2 cellular contexts compared by ENCODE assay signal in genomic region chr4:168993724-168994510, GRCh38.
TF ChIP-seq lines count a peak whose summit lies in the region.

No MANE protein-coding gene starts in this region.

TF ChIP-seq in GM23338, 12 proteins besides CTCF, POLR2A, EP300 and RAD21 (continued from another document):
- TF ChIP-seq, protein P1, sequence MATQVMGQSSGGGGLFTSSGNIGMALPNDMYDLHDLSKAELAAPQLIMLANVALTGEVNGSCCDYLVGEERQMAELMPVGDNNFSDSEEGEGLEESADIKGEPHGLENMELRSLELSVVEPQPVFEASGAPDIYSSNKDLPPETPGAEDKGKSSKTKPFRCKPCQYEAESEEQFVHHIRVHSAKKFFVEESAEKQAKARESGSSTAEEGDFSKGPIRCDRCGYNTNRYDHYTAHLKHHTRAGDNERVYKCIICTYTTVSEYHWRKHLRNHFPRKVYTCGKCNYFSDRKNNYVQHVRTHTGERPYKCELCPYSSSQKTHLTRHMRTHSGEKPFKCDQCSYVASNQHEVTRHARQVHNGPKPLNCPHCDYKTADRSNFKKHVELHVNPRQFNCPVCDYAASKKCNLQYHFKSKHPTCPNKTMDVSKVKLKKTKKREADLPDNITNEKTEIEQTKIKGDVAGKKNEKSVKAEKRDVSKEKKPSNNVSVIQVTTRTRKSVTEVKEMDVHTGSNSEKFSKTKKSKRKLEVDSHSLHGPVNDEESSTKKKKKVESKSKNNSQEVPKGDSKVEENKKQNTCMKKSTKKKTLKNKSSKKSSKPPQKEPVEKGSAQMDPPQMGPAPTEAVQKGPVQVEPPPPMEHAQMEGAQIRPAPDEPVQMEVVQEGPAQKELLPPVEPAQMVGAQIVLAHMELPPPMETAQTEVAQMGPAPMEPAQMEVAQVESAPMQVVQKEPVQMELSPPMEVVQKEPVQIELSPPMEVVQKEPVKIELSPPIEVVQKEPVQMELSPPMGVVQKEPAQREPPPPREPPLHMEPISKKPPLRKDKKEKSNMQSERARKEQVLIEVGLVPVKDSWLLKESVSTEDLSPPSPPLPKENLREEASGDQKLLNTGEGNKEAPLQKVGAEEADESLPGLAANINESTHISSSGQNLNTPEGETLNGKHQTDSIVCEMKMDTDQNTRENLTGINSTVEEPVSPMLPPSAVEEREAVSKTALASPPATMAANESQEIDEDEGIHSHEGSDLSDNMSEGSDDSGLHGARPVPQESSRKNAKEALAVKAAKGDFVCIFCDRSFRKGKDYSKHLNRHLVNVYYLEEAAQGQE (IDR thresholded peaks at IDR 0.05; ENCODE audit: unreplicated experiment), result no peak
- TF ChIP-seq EZH2phosphoT487 (IDR thresholded peaks at IDR 0.05; ENCODE audit: unreplicated experiment) (no peak), POLR2AphosphoS5 (IDR thresholded peaks at IDR 0.05; ENCODE audit: low read depth) (no peak), ETS1 (IDR thresholded peaks at IDR 0.05) (no peak), STAT1 (IDR thresholded peaks at IDR 0.05; ENCODE audit: unreplicated experiment) (no peak), NANOG (IDR thresholded peaks at IDR 0.05; ENCODE audit: borderline replicate concordance) (no peak), JUNB (IDR thresholded peaks at IDR 0.05; ENCODE audit: unreplicated experiment) (no peak), ZNF331 (CRISPR knock-in tag; IDR thresholded peaks at IDR 0.05; ENCODE audit: low read depth) (no peak)
- TF ChIP-seq, protein P2, sequence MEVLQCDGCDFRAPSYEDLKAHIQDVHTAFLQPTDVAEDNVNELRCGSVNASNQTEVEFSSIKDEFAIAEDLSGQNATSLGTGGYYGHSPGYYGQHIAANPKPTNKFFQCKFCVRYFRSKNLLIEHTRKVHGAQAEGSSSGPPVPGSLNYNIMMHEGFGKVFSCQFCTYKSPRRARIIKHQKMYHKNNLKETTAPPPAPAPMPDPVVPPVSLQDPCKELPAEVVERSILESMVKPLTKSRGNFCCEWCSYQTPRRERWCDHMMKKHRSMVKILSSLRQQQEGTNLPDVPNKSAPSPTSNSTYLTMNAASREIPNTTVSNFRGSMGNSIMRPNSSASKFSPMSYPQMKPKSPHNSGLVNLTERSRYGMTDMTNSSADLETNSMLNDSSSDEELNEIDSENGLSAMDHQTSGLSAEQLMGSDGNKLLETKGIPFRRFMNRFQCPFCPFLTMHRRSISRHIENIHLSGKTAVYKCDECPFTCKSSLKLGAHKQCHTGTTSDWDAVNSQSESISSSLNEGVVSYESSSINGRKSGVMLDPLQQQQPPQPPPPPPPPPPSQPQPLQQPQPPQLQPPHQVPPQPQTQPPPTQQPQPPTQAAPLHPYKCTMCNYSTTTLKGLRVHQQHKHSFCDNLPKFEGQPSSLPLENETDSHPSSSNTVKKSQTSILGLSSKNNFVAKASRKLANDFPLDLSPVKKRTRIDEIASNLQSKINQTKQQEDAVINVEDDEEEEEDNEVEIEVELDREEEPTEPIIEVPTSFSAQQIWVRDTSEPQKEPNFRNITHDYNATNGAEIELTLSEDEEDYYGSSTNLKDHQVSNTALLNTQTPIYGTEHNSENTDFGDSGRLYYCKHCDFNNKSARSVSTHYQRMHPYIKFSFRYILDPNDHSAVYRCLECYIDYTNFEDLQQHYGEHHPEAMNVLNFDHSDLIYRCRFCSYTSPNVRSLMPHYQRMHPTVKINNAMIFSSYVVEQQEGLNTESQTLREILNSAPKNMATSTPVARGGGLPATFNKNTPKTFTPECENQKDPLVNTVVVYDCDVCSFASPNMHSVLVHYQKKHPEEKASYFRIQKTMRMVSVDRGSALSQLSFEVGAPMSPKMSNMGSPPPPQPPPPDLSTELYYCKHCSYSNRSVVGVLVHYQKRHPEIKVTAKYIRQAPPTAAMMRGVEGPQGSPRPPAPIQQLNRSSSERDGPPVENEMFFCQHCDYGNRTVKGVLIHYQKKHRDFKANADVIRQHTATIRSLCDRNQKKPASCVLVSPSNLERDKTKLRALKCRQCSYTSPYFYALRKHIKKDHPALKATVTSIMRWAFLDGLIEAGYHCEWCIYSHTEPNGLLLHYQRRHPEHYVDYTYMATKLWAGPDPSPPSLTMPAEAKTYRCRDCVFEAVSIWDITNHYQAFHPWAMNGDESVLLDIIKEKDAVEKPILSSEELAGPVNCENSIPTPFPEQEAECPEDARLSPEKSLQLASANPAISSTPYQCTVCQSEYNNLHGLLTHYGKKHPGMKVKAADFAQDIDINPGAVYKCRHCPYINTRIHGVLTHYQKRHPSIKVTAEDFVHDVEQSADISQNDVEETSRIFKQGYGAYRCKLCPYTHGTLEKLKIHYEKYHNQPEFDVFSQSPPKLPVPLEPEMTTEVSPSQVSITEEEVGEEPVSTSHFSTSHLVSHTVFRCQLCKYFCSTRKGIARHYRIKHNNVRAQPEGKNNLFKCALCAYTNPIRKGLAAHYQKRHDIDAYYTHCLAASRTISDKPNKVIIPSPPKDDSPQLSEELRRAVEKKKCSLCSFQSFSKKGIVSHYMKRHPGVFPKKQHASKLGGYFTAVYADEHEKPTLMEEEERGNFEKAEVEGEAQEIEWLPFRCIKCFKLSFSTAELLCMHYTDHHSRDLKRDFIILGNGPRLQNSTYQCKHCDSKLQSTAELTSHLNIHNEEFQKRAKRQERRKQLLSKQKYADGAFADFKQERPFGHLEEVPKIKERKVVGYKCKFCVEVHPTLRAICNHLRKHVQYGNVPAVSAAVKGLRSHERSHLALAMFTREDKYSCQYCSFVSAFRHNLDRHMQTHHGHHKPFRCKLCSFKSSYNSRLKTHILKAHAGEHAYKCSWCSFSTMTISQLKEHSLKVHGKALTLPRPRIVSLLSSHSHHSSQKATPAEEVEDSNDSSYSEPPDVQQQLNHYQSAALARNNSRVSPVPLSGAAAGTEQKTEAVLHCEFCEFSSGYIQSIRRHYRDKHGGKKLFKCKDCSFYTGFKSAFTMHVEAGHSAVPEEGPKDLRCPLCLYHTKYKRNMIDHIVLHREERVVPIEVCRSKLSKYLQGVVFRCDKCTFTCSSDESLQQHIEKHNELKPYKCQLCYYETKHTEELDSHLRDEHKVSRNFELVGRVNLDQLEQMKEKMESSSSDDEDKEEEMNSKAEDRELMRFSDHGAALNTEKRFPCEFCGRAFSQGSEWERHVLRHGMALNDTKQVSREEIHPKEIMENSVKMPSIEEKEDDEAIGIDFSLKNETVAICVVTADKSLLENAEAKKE (CRISPR knock-in tag; IDR thresholded peaks at IDR 0.05), result no peak

TF ChIP-seq in HepG2, 621 proteins besides CTCF, POLR2A, EP300 and RAD21 (continued from another document):
- TF ChIP-seq, protein P3, sequence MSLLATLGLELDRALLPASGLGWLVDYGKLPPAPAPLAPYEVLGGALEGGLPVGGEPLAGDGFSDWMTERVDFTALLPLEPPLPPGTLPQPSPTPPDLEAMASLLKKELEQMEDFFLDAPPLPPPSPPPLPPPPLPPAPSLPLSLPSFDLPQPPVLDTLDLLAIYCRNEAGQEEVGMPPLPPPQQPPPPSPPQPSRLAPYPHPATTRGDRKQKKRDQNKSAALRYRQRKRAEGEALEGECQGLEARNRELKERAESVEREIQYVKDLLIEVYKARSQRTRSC (CRISPR knock-in tag; IDR thresholded peaks at IDR 0.05; ENCODE audit: low read depth), result no peak
- TF ChIP-seq, protein P4, sequence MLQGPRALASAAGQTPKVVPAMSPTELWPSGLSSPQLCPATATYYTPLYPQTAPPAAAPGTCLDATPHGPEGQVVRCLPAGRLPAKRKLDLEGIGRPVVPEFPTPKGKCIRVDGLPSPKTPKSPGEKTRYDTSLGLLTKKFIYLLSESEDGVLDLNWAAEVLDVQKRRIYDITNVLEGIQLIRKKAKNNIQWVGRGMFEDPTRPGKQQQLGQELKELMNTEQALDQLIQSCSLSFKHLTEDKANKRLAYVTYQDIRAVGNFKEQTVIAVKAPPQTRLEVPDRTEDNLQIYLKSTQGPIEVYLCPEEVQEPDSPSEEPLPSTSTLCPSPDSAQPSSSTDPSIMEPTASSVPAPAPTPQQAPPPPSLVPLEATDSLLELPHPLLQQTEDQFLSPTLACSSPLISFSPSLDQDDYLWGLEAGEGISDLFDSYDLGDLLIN (CRISPR knock-in tag; IDR thresholded peaks at IDR 0.05; ENCODE audit: borderline replicate concordance), result no peak
- no peak for TF ChIP-seq ELF3 (CRISPR knock-in tag; IDR thresholded peaks at IDR 0.05)
- no peak for TF ChIP-seq DR1 (CRISPR knock-in tag; IDR thresholded peaks at IDR 0.05)
- no peak for TF ChIP-seq XRCC5 (optimal IDR thresholded peaks at IDR 0.05; ENCODE audit: low read length)
- TF ChIP-seq HNRNPH1 (optimal IDR thresholded peaks at IDR 0.05; ENCODE audit: low read depth, low read length), result no peak
- TF ChIP-seq ZNF292 (CRISPR knock-in tag; IDR thresholded peaks at IDR 0.05; ENCODE audit: borderline replicate concordance, low read depth), result no peak
- TF ChIP-seq MLX (CRISPR knock-in tag; IDR thresholded peaks at IDR 0.05), result no peak
